Comparison of ENCODE assay signal across 16 cellular contexts in the genomic region with DNA sequence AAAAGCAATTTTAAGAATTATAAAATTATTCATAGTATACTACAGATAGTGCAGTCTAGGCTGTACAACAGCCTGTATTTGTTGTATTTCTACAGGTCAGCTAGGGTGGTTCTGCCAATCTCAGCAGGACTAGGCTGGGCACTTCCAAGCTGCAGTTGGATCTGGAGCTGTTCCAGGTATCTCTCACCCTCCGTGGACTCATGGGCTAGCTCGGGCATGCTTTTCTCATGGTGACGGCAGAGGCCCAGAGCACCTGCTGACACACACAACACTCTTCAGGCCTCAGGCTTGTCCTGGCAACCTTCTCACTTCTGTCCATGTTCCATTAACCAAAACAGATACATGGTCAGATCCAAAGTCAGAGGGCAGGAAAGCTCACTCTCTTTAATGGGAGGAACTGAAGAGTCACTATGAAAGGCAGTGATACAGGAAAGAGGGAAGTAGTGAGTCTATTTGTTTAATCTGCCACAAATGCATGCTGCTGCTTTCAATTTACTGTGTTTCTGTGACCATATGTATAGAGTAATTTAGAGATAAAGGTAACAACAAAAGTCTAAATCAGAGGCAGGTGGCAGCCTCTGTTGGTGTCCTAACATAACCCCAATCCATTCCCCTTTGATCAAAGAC.
DNase-seq lines count a peak whose midpoint lies in the region.
"Had no signal": no experiment of that assay in that cellular context is flagged by ENCODE, and none has a peak within 500 bp of the region (broad histone marks: within the 10 kb centered on the region; RNA-seq: fewer than 3 reads in every experiment).

No MANE protein-coding gene starts in this region.

- CTCF ChIA-PET in activated naive CD4-positive, alpha-beta T cell treated with anti-CD3 and anti-CD28 coated beads, Interleukin-2, amount 10 ng/mL, durations not matched to agents 7 days and 5 days (lab: Charles Lee): no interaction called here

- peaks cover 4% of the 10 kb centered on the region for H3K9me3 Mint-ChIP-seq in activated naive CD4-positive, alpha-beta T cell treated with anti-CD3 and anti-CD28 coated beads, Interleukin-2, amount 10 ng/mL, durations not matched to agents 7 days and 5 days
- H3K9me3 Mint-ChIP-seq: dendritic cell treated with granulocyte-macrophage colony-stimulating factor and Interleukin-4, amounts not matched to agents 40 ng/mL and 50 ng/mL, for 4 days; immature natural killer cell had no signal

- H3K27me3 Mint-ChIP-seq in activated naive CD4-positive, alpha-beta T cell treated with anti-CD3 and anti-CD28 coated beads, Interleukin-2, amount 10 ng/mL, durations not matched to agents 7 days and 5 days: peaks cover 4% of the 10 kb centered on the region

- H3K27ac Mint-ChIP-seq in activated naive CD4-positive, alpha-beta T cell treated with anti-CD3 and anti-CD28 coated beads, Interleukin-2, amount 10 ng/mL, durations not matched to agents 7 days and 5 days: no peak overlapping the region
- H3K27ac Mint-ChIP-seq: dendritic cell treated with granulocyte-macrophage colony-stimulating factor and Interleukin-4, amounts not matched to agents 40 ng/mL and 50 ng/mL, for 4 days; immature natural killer cell had no signal

- no peaks in the 10 kb centered on the region for H3K36me3 Mint-ChIP-seq in activated naive CD4-positive, alpha-beta T cell treated with anti-CD3 and anti-CD28 coated beads, Interleukin-2, amount 10 ng/mL, durations not matched to agents 7 days and 5 days

- no peaks in the 10 kb centered on the region for H3K4me1 Mint-ChIP-seq in activated naive CD4-positive, alpha-beta T cell treated with anti-CD3 and anti-CD28 coated beads, Interleukin-2, amount 10 ng/mL, durations not matched to agents 7 days and 5 days

- H3K27ac ChIP-seq in epithelial cell of prostate: peak overlapping the region; percentile 52
- H3K27ac ChIP-seq: A549 had no signal

- H3K4me3 Mint-ChIP-seq in activated naive CD4-positive, alpha-beta T cell treated with anti-CD3 and anti-CD28 coated beads, Interleukin-2, amount 10 ng/mL, durations not matched to agents 7 days and 5 days: no peak overlapping the region
- H3K4me3 Mint-ChIP-seq: dendritic cell treated with granulocyte-macrophage colony-stimulating factor and Interleukin-4, amounts not matched to agents 40 ng/mL and 50 ng/mL, for 4 days; immature natural killer cell had no signal

- peak; percentile 94 for DNase-seq in DMS 273 (lab: John Stamatoyannopoulos, UW; ENCODE audit: unreplicated experiment)
- peak; percentile 33 for DNase-seq in NCI-H1436 treated with DMSO at 0.1 percent for 48 hours (lab: John Stamatoyannopoulos, UW)
- peak; percentile 79 for DNase-seq in NCI-H510A treated with DMSO at 0.1 percent for 48 hours (lab: John Stamatoyannopoulos, UW)
- DNase-seq in epithelial cell of prostate (ENCODE audit: low read depth, low spot score): peak; percentile 88
- DNase-seq in SKM-1 (lab: John Stamatoyannopoulos, UW; ENCODE audit: unreplicated experiment): no peak
- DNase-seq in activated naive CD4-positive, alpha-beta T cell treated with anti-CD3 and anti-CD28 coated beads, Interleukin-2, amount 10 ng/mL, durations not matched to agents 7 days and 5 days: no peak
- DNase-seq in D341Med (ENCODE audit: low spot score): no peak
- no peak for DNase-seq in DMS114 treated with DMSO at 0.1 percent for 48 hours (lab: John Stamatoyannopoulos, UW; ENCODE audit: unreplicated experiment)
- DNase-seq: activated T-cell treated with anti-CD3 and anti-CD28 coated beads for 4 hours; Caco-2; immature natural killer cell; Karpas-422; stimulated activated CD8-positive, alpha-beta memory T cell treated with anti-CD3 and anti-CD28 coated beads, Interleukin-4, amount 100 ng/mL, for 48 hours; trophoblast cell had no signal

Comparison
In these comparisons a context has a peak if more than half of its experiments do, and no peak if none do; other contexts are left out.
1. DNase-seq: peak in DMS 273 (single experiment), NCI-H1436 treated with DMSO at 0.1 percent for 48 hours (single experiment), NCI-H510A treated with DMSO at 0.1 percent for 48 hours (single experiment) and epithelial cell of prostate (single experiment); none in SKM-1 (single experiment), activated naive CD4-positive, alpha-beta T cell treated with anti-CD3 and anti-CD28 coated beads, Interleukin-2, amount 10 ng/mL, durations not matched to agents 7 days and 5 days (single experiment), D341Med (single experiment) and DMS114 treated with DMSO at 0.1 percent for 48 hours (single experiment).